Comparison of ENCODE assay signal across 19 cellular contexts in genomic region chr6:45072673-45073072, GRCh38.
DNase-seq lines count a peak whose midpoint lies in the region; ATAC-seq, FAIRE-seq and TF ChIP-seq lines count a peak whose summit lies in the region.
"Had no signal": no experiment of that assay in that cellular context is flagged by ENCODE, and none has a peak within 500 bp of the region (broad histone marks: within the 10 kb centered on the region; RNA-seq: fewer than 3 reads in every experiment).

No MANE protein-coding gene starts in this region.

- no peak for ATAC-seq in CD8-positive, alpha-beta T cell
- ATAC-seq in sciatic nerve, result no peak
- ATAC-seq: Right ventricle myocardium inferior had no signal

- no peaks in the 10 kb centered on the region for H3K9me3 ChIP-seq in CD8-positive, alpha-beta T cell (ENCODE audit: low read length)
- peaks cover 2% of the 10 kb centered on the region for H3K9me3 ChIP-seq in KOPT-K1 (ENCODE audit: insufficient read depth, low read length, poor library complexity, severe bottlenecking)
- H3K9me3 ChIP-seq: HAP-1 had no signal

- no peak overlapping the region for H3K4me3 ChIP-seq in CD8-positive, alpha-beta T cell (ENCODE audit: low read depth, low read length)
- H3K4me3 ChIP-seq: HAP-1 had no signal

- H3K27me3 Mint-ChIP-seq in CD8-positive, alpha-beta T cell (ENCODE audit: low read depth), result no peaks in the 10 kb centered on the region
- H3K27me3 Mint-ChIP-seq: IgD-negative memory B cell had no signal

- POLR2A ChIA-PET in CD8-positive, alpha-beta T cell (lab: Charles Lee), result no interaction called here

- H3K4me1 ChIP-seq in CD8-positive, alpha-beta T cell (ENCODE audit: insufficient read depth, low read length), result peaks cover 25% of the 10 kb centered on the region
- H3K4me1 ChIP-seq: HAP-1 had no signal

- no peaks in the 10 kb centered on the region for H3K27me3 ChIP-seq in CD8-positive, alpha-beta T cell (ENCODE audit: insufficient read depth, low read length)

- no peak for TF ChIP-seq CTCF in CD8-positive, alpha-beta T cell (IDR thresholded peaks at IDR 0.05)

- no peak overlapping the region for H3K27ac Mint-ChIP-seq in CD8-positive, alpha-beta T cell

- H3K4me1 Mint-ChIP-seq in CD8-positive, alpha-beta T cell (ENCODE audit: low read depth), result peaks cover 26% of the 10 kb centered on the region

- H3K27ac ChIP-seq in CD8-positive, alpha-beta T cell (ENCODE audit: low read depth, low read length), result no peak overlapping the region
- peak overlapping the region; percentile 54 for H3K27ac ChIP-seq in KOPT-K1 (ENCODE audit: low read depth, low read length, poor library complexity, severe bottlenecking)

- CTCF ChIA-PET in CD8-positive, alpha-beta T cell (lab: Charles Lee), result no interaction called here

- peak; percentile 51 for FAIRE-seq in colon (lab: Jason Lieb, UNC)
- FAIRE-seq: HTR-8/SVneo, RCC 7860 had no signal

- H3K4me3 Mint-ChIP-seq in CD8-positive, alpha-beta T cell, result peak overlapping the region; percentile 12
- H3K4me3 Mint-ChIP-seq: IgD-negative memory B cell had no signal

- no peak for DNase-seq in CD8-positive, alpha-beta T cell
- DNase-seq in myocyte (ENCODE audit: low read depth), result peak; percentile 11
- no peak for DNase-seq in germinal center (ENCODE audit: low spot score)
- DNase-seq in DMS53 treated with DMSO at 0.1 percent for 48 hours (lab: John Stamatoyannopoulos, UW; ENCODE audit: unreplicated experiment), result no peak
- no peak for DNase-seq in sciatic nerve (ENCODE audit: low spot score)
- DNase-seq: C1 segment of cervical spinal cord; DMS79 treated with DMSO at 0.1 percent for 48 hours; NCI-H1105 treated with DMSO at 0.1 percent for 48 hours; NCI-H1694; NCI-H2081 treated with DMSO at 0.1 percent for 48 hours; NCI-H446 treated with DMSO at 0.1 percent for 48 hours; NK-92 treated with Interleukin-12 subunit alpha and Interleukin-12 subunit beta, amount 100 ng/mL, for 24 hours had no signal

- peaks cover 5% of the 10 kb centered on the region for H3K9me3 Mint-ChIP-seq in CD8-positive, alpha-beta T cell

- intact Hi-C loops in CD8-positive, alpha-beta T cell (cut with DNase I, micrococcal nuclease), result no loop called here
- intact Hi-C loops in sciatic nerve (cut with DNase I), result no loop called here

- H3K36me3 Mint-ChIP-seq in CD8-positive, alpha-beta T cell, result peaks cover 2% of the 10 kb centered on the region

- H3K36me3 ChIP-seq in CD8-positive, alpha-beta T cell (ENCODE audit: insufficient read depth, low read length), result no peaks in the 10 kb centered on the region
- no peaks in the 10 kb centered on the region for H3K36me3 ChIP-seq in KOPT-K1 (ENCODE audit: insufficient read depth, low read length)
- H3K36me3 ChIP-seq: HAP-1 had no signal
